In genomic region chr20:32752458-32753250, GRCh38 we compare ENCODE assay signal across 12 cellular contexts. TPM values are rescaled to one million over a fixed set of nuclear protein-coding genes. Genes with fewer than 3 reads are reported as not detected.
A peak's percentile ranks its signal among the peaks of the same experiment; 100 is the strongest.
DNase-seq lines count a peak whose midpoint lies in the region; ATAC-seq, FAIRE-seq and TF ChIP-seq lines count a peak whose summit lies in the region.
"Had no signal": no experiment of that assay in that cellular context is flagged by ENCODE, and none has a peak within 500 bp of the region (broad histone marks: within the 10 kb centered on the region; RNA-seq: fewer than 3 reads in every experiment).

No MANE protein-coding gene starts in this region.

- CTCF ChIA-PET in A549 (lab: Yijun Ruan, JAX) (interaction anchor here (0.6 to 1.2 kb wide), 3 partner anchors 10 to 79 kb away, joined by 3 read pairs; partner anchors contain the start of genes C20orf203 and DNMT3B), RWPE1 (lab: Yijun Ruan, JAX) (interaction anchor here (0.6 kb wide), 1 partner anchor 285 kb away, joined by 6 read pairs; no protein-coding TSS in a partner anchor), A673 (lab: Charles Lee) (no interaction called here)

- H4K5ac ChIP-seq in H9 (ENCODE audit: insufficient read length, low read depth, low read length) = no peak overlapping the region

- H3K4me2 ChIP-seq in A549 = peak overlapping the region; percentile 30
- H3K4me2 ChIP-seq in H9 (ENCODE audit: insufficient read depth, insufficient read length, low read length) = no peak overlapping the region

- no peak for TF ChIP-seq EP300 in A549 (IDR thresholded peaks at IDR 0.05)

- peaks cover 74 to 75% of the 10 kb centered on the region in 2 experiments for H3K4me1 Mint-ChIP-seq in H9
- H3K4me1 Mint-ChIP-seq: CD4-positive, CD25-positive, alpha-beta regulatory T cell had no signal

- H3K27me3 Mint-ChIP-seq in H9 (ENCODE audit: low read depth) = no peaks in the 10 kb centered on the region
- H3K27me3 Mint-ChIP-seq: CD4-positive, CD25-positive, alpha-beta regulatory T cell had no signal

- H3K9ac ChIP-seq in H9 (ENCODE audit: extremely low read depth, insufficient read length, low read length) = no peak overlapping the region

- no peak overlapping the region for H3T11ph ChIP-seq in H9 (ENCODE audit: low read length)

- no TSS peak for BruUV-seq in A673 (replicated peaks; lab: Mats Ljungman, UMichigan)

- H4K8ac ChIP-seq in H9 (replicated peaks; ENCODE audit: insufficient read length, low read depth, low read length) = no peak overlapping the region

- H3K27ac ChIP-seq in A549 = peak overlapping the region; percentile 26 to 67
- H3K27ac ChIP-seq in H9 (ENCODE audit: insufficient read length, low read depth, low read length) = peak overlapping the region; percentile 98
- H3K27ac ChIP-seq in RWPE1 = no peak overlapping the region
- H3K27ac ChIP-seq in A673 (ENCODE audit: low read depth, low read length, poor library complexity, severe bottlenecking) = no peak overlapping the region

- no peak overlapping the region for H2BK5ac ChIP-seq in H9 (ENCODE audit: insufficient read length, low read length)

- H2BK120ac ChIP-seq in H9 (ENCODE audit: low read depth, low read length, poor library complexity, severe bottlenecking) = no peak overlapping the region

- no peak overlapping the region for H3K4me3 ChIP-seq in A549
- peak overlapping the region; percentile 31 for H3K4me3 ChIP-seq in fibroblast of mammary gland (ENCODE audit: control insufficient read depth, low read depth, low read length)
- H3K4me3 ChIP-seq in A673 (ENCODE audit: low read depth, low read length, poor library complexity, severe bottlenecking) = no peak overlapping the region

- POLR2A ChIA-PET in A549 (lab: Yijun Ruan, JAX) (no interaction called here), RWPE1 (lab: Yijun Ruan, JAX; ENCODE audit: low non-redundant PET) (interaction anchor here (0.6 kb wide), 1 partner anchor 128 kb away, joined by 4 read pairs; no protein-coding TSS in a partner anchor), A673 (lab: Charles Lee; ENCODE audit: low non-redundant PET) (no interaction called here)

- H3K18ac ChIP-seq in H9 (ENCODE audit: insufficient read length, low read depth, low read length) = no peak overlapping the region

- FAIRE-seq in A549 (lab: Jason Lieb, UNC) = no peak

- H2AK5ac ChIP-seq in H9 (ENCODE audit: insufficient read length, low read length) = no peak overlapping the region

- H3K23me2 ChIP-seq in H9 (ENCODE audit: insufficient read length, low read depth, low read length, poor library complexity, severe bottlenecking) = no peaks in the 10 kb centered on the region

- TF ChIP-seq RAD21 in A549 (conservative IDR thresholded peaks at IDR 0.05 in 1 of 2, IDR thresholded peaks at IDR 0.05 in 1 of 2) = no peak

- no peak for TF ChIP-seq POLR2A in A549 (IDR thresholded peaks at IDR 0.05; ENCODE audit: low read length)

- intact Hi-C loops in A673 (cut with micrococcal nuclease; ENCODE audit: unreplicated experiment) = no loop called here

- H3K27ac Mint-ChIP-seq in H9 = peak overlapping the region; percentile 65 to 98 (median 83)
- H3K27ac Mint-ChIP-seq: CD4-positive, CD25-positive, alpha-beta regulatory T cell had no signal

- no peaks in the 10 kb centered on the region for H3K36me3 Mint-ChIP-seq in H9 (ENCODE audit: insufficient read depth in 1 of 3, low read depth in 3 of 3)
- H3K36me3 Mint-ChIP-seq: CD4-positive, CD25-positive, alpha-beta regulatory T cell had no signal

- peak; percentile 58 to 69 for ATAC-seq in A549

- H2BK12ac ChIP-seq in H9 (ENCODE audit: insufficient read length, low read depth, low read length) = peak overlapping the region; percentile 5

- no peak overlapping the region for H3K23ac ChIP-seq in H9 (ENCODE audit: insufficient read length, low read depth, low read length)

- H2BK15ac ChIP-seq in H9 (ENCODE audit: low read depth, low read length) = no peak overlapping the region

- H4K91ac ChIP-seq in H9 (ENCODE audit: insufficient read length, low read depth, low read length) = no peak overlapping the region

- H3K79me1 ChIP-seq in H9 (ENCODE audit: insufficient read depth, low read depth, low read length, poor library complexity, severe bottlenecking) = no peaks in the 10 kb centered on the region

- no peak overlapping the region for H2AFZ ChIP-seq in H9 (ENCODE audit: low read length)

- H3K56ac ChIP-seq in H9 (ENCODE audit: insufficient read length, low read depth, low read length) = no peak overlapping the region

- H3K9me3 ChIP-seq in A549 (no peaks in the 10 kb centered on the region), H9 (ENCODE audit: control insufficient read depth, low read depth, low read length) (no peaks in the 10 kb centered on the region), A673 (ENCODE audit: low read depth, low read length, poor library complexity, severe bottlenecking) (no peaks in the 10 kb centered on the region)

- H3K14ac ChIP-seq in H9 (ENCODE audit: insufficient read depth, low read length) = 0 out of 2 replicates have a peak overlapping the region, but pooled peaks have one; percentile 38

- peak overlapping the region in 1 of 2 experiments; percentile 7; a peak in 2 of 5 replicates for H3K4me3 Mint-ChIP-seq in H9
- H3K4me3 Mint-ChIP-seq: CD4-positive, CD25-positive, alpha-beta regulatory T cell had no signal

- no peak overlapping the region for H2BK20ac ChIP-seq in H9 (ENCODE audit: low read depth, low read length, poor library complexity, severe bottlenecking)

- no peaks in the 10 kb centered on the region for H4K20me1 ChIP-seq in H9 (ENCODE audit: control insufficient read depth, insufficient read depth, insufficient read length)

- DNase-seq in A549 (ENCODE audit: low read depth in 1 of 2, low spot score in 1 of 2) (no peak), H9 (no peak), RWPE1 (ENCODE audit: low spot score) (peak; percentile 80), fibroblast of mammary gland (ENCODE audit: low read depth) (peak; percentile 89), NCI-H2196 treated with DMSO at 0.1 percent for 48 hours (lab: John Stamatoyannopoulos, UW; ENCODE audit: unreplicated experiment) (no peak), T-helper 1 cell (no peak), A673 (ENCODE audit: low spot score) (no peak), NCI-H187 treated with DMSO at 0.1 percent for 48 hours (lab: John Stamatoyannopoulos, UW) (no peak)
- DNase-seq: activated naive CD4-positive, alpha-beta T cell treated with anti-CD3 and anti-CD28 coated beads, Interleukin-2, amount 50 U/mL, for 16 hours; CD4-positive, CD25-positive, alpha-beta regulatory T cell; effector CD8-positive, alpha-beta T cell; occipital lobe had no signal

- TF ChIP-seq CTCF in A549 (IDR thresholded peaks at IDR 0.05) (no peak), H9 (conservative IDR thresholded peaks at IDR 0.05) (no peak), RWPE1 (conservative IDR thresholded peaks at IDR 0.05; ENCODE audit: low read depth) (no peak), fibroblast of mammary gland (conservative IDR thresholded peaks at IDR 0.05; ENCODE audit: control insufficient read depth, insufficient read depth, low read depth, low read length) (no peak), A673 (conservative IDR thresholded peaks at IDR 0.05; ENCODE audit: low read depth, low read length) (no peak)

- H3K9me3 Mint-ChIP-seq in H9 = no peaks in the 10 kb centered on the region; a peak in 1 of 5 replicates
- H3K9me3 Mint-ChIP-seq: CD4-positive, CD25-positive, alpha-beta regulatory T cell had no signal

- peaks cover 31% of the 10 kb centered on the region for H3K4me1 ChIP-seq in A549
- H3K4me1 ChIP-seq in H9 (ENCODE audit: insufficient read depth, low read length) = peaks cover 15% of the 10 kb centered on the region; the same call in 1 of the 2 replicates
- no peaks in the 10 kb centered on the region for H3K4me1 ChIP-seq in A673 (ENCODE audit: insufficient read depth, low read length, poor library complexity, severe bottlenecking)

- no peaks in the 10 kb centered on the region for H3K79me2 ChIP-seq in H9 (ENCODE audit: insufficient read depth, low read length)

- H3K27me3 ChIP-seq in H9 (ENCODE audit: insufficient read depth, low read length) = no peaks in the 10 kb centered on the region
- no peaks in the 10 kb centered on the region for H3K27me3 ChIP-seq in A673 (replicated peaks; ENCODE audit: insufficient read depth, low read depth, low read length, poor library complexity)

- WGBS in A549 (ENCODE audit: missing lambda C conversion rate) = 50% methylated on average over 10 of the region's 10 CpGs
- WGBS in H9 (ENCODE audit: extremely low coverage, insufficient read length, low lambda C conversion rate) = no CpG with 5 or more reads among the region's 10 CpGs

- H3K36me3 ChIP-seq in A673 (ENCODE audit: insufficient read depth, low read length, poor library complexity, severe bottlenecking) = no peaks in the 10 kb centered on the region

- H3K4ac ChIP-seq in H9 (ENCODE audit: low read depth, low read length) = no peak overlapping the region

TF ChIP-seq in A549, 52 proteins besides CTCF, POLR2A, EP300 and RAD21:
- TF ChIP-seq CEBPB (IDR thresholded peaks at IDR 0.05) = 0 out of 4 replicates have a peak, but pooled peaks of 1 of the 2 experiments have one; percentile 11
- TF ChIP-seq KDM5A (IDR thresholded peaks at IDR 0.05) = no peak
- TF ChIP-seq FOSL2 (IDR thresholded peaks at IDR 0.05) = no peak
- TF ChIP-seq FOSL2 (CRISPR knock-in tag; IDR thresholded peaks at IDR 0.05) = 0 out of 2 replicates have a peak, but pooled peaks have one; percentile 21
- peak; percentile 95 for TF ChIP-seq MAFK (IDR thresholded peaks at IDR 0.05; ENCODE audit: partially characterized antibody)
- no peak for TF ChIP-seq RARB (CRISPR knock-in tag; IDR thresholded peaks at IDR 0.05)

RNA-seq across cellular contexts. Expression of gene COMMD7, which starts 9.4 kb away (rescaled TPM):
- polyA plus RNA-seq in A549 (2011; rRNA removed) = 74.1 and 86.3 TPM in 2 replicates
- polyA plus RNA-seq in A549 (2012; cell fraction: cytosol; rRNA removed) = 41.4 and 51.8 TPM in 2 replicates
- polyA plus RNA-seq in A549 (2012; cell fraction: nucleus; rRNA removed) = 22.3 and 28.8 TPM in 2 replicates
- 50.6 to 55.7 TPM (median 53.3 TPM) in 3 replicates for polyA plus RNA-seq in A549 (2017; fragmentation: RNase III; extraction: RNeasy Plus Mini Kit Qiagen cat#74134 plus additional on column Dnase treatment)
- polyA minus RNA-seq in A549 (2011; rRNA and poly(A)+ RNA removed) = 22.5 and 28.8 TPM in 2 replicates
- total RNA-seq in H9 (2021) = 65.0 and 66.1 TPM in 2 replicates
- total RNA-seq in A673 (2021) = 20.0 and 23.5 TPM in 2 replicates

RNA-seq across cellular contexts. Expression of gene DNMT3B, which starts 9.5 kb away (rescaled TPM):
- polyA plus RNA-seq in A549 (2011; rRNA removed) (5.2 and 6.2 TPM in 2 replicates), A549 (2017; fragmentation: RNase III; extraction: RNeasy Plus Mini Kit Qiagen cat#74134 plus additional on column Dnase treatment) (9.5 to 11.3 TPM (median 10.1 TPM) in 3 replicates)
- polyA plus RNA-seq in A549 (2012; cell fraction: cytosol; rRNA removed) = 9.4 and 12.2 TPM in 2 replicates
- polyA plus RNA-seq in A549 (2012; cell fraction: nucleus; rRNA removed) = 29.6 and 31.6 TPM in 2 replicates
- polyA minus RNA-seq in A549 (2011; rRNA and poly(A)+ RNA removed) = 5.5 and 6.0 TPM in 2 replicates
- total RNA-seq in H9 (2021) (980 and 996 TPM in 2 replicates), A673 (2021) (3.8 and 5.7 TPM in 2 replicates)

Comparison
In these comparisons a context has a peak if more than half of its experiments do, and no peak if none do; other contexts are left out.
1. DNase-seq: peak in RWPE1 (single experiment) and fibroblast of mammary gland (single experiment); none in A549 (0 of 2), H9 (single experiment), NCI-H2196 treated with DMSO at 0.1 percent for 48 hours (single experiment), T-helper 1 cell (0 of 5), A673 (single experiment) and NCI-H187 treated with DMSO at 0.1 percent for 48 hours (single experiment).
2. H3K27ac ChIP-seq: peak in A549 (2 of 2) and H9 (single experiment); none in RWPE1 (single experiment) and A673 (single experiment).
3. RNA of gene DNMT3B, which starts 9.5 kb away (total RNA-seq): 980 to 996 TPM in H9; 3.8 to 5.7 TPM in A673; every median in the first group is over 100 times any median in the second.